In the genomic region with DNA sequence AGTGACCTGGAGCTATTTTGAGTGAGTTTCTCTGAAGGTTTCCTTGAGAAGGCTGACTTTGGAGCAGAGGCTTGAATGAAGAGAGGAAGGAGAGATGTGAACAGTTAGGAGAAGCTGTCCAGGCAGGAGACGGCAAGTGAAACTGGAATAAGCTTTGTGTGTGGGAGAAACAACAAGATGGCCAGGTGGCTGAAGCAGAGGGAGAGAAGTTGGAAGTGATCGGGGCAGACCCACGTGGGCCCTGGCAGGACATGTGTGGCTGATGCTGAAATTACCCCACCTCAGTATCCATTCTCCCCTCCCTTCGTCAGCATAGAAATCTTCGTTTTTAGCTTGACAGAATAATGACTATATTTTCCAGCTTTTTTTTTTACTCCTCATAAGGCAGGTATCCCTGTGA, we compare ENCODE assay signal across 22 cellular contexts.
DNase-seq lines count a peak whose midpoint lies in the region; ATAC-seq and TF ChIP-seq lines count a peak whose summit lies in the region.
"Had no signal": no experiment of that assay in that cellular context is flagged by ENCODE, and none has a peak within 500 bp of the region (broad histone marks: within the 10 kb centered on the region; RNA-seq: fewer than 3 reads in every experiment).

No MANE protein-coding gene starts in this region.

- intact Hi-C loops in IMR-90 (cut with micrococcal nuclease) = no loop called here
- intact Hi-C loops in naive thymus-derived CD4-positive, alpha-beta T cell (cut with micrococcal nuclease) = no loop called here

- DNase-seq in COLO668 (lab: John Stamatoyannopoulos, UW; ENCODE audit: unreplicated experiment) = peak; percentile 4
- no peak for DNase-seq in IMR-90
- DNase-seq in cerebellum (ENCODE audit: low spot score) = peak; percentile 32
- no peak for DNase-seq in naive thymus-derived CD4-positive, alpha-beta T cell
- DNase-seq in superior temporal gyrus (ENCODE audit: extremely low spot score) = no peak
- DNase-seq: AML-193; CD4-positive, alpha-beta T cell; CD8-positive, alpha-beta T cell; COR-L47; DMS 273 treated with DMSO at 0.1 percent for 48 hours; DMS153; DMS53; DMS79; DND-41; EL; GF-D8 had no signal

- no peak overlapping the region for H4K8ac ChIP-seq in IMR-90 (ENCODE audit: low read depth in 2 of 2, low read length in 2 of 2)

- H3K9ac ChIP-seq in IMR-90 (ENCODE audit: low read depth, low read length) = no peak overlapping the region
- H3K9ac ChIP-seq: BLaER1 treated with 17β-estradiol and CSF1 and Interleukin-3, amounts not matched to agents 10 nM and 100 nM had no signal

- H2BK120ac ChIP-seq in IMR-90 (ENCODE audit: low read depth, low read length) = no peak overlapping the region

- no peak overlapping the region for H3K14ac ChIP-seq in IMR-90 (replicated peaks; ENCODE audit: low read depth, low read length)

- peaks cover 0 to 5% (median 0%) of the 10 kb centered on the region in 5 donors for H3K36me3 Mint-ChIP-seq in naive thymus-derived CD4-positive, alpha-beta T cell
- H3K36me3 Mint-ChIP-seq: CD8-positive, alpha-beta T cell had no signal

- H3K9me3 ChIP-seq in IMR-90 (ENCODE audit: control insufficient read depth, insufficient read depth, low read length) = peaks cover 9% of the 10 kb centered on the region; the same call in 1 of the 2 replicates
- no peaks in the 10 kb centered on the region for H3K9me3 ChIP-seq in naive thymus-derived CD4-positive, alpha-beta T cell (ENCODE audit: control insufficient read depth in 2 of 3, low read length in 3 of 3)
- H3K9me3 ChIP-seq: A549 had no signal

- no peak overlapping the region for H3K56ac ChIP-seq in IMR-90 (ENCODE audit: extremely low read depth, insufficient read depth, low read length)

- H2AK5ac ChIP-seq in IMR-90 (ENCODE audit: low read depth, low read length) = no peak overlapping the region

- no peak overlapping the region for H4K91ac ChIP-seq in IMR-90 (ENCODE audit: insufficient read depth, low read depth, low read length)

- no peak overlapping the region for H2BK20ac ChIP-seq in IMR-90 (ENCODE audit: low read depth, low read length)

- H3K27me3 Mint-ChIP-seq in naive thymus-derived CD4-positive, alpha-beta T cell = peaks cover 27 to 47% (median 43%) of the 10 kb centered on the region in 5 donors

- CTCF ChIA-PET in IMR-90 (lab: Yijun Ruan, JAX) = no interaction called here
- CTCF ChIA-PET in naive thymus-derived CD4-positive, alpha-beta T cell (lab: Charles Lee) = no interaction called here

- H3K23ac ChIP-seq in IMR-90 (ENCODE audit: low read depth, low read length) = no peak overlapping the region

- no TSS peak for BruUV-seq in IMR-90 (replicated peaks; lab: Mats Ljungman, UMichigan)

- H3K4me2 ChIP-seq in IMR-90 (ENCODE audit: low read depth, low read length) = no peak overlapping the region
- H3K4me2 ChIP-seq: A549; BLaER1 treated with 17β-estradiol and CSF1 and Interleukin-3, amounts not matched to agents 10 nM and 100 nM had no signal

- H3K18ac ChIP-seq in IMR-90 (ENCODE audit: low read depth, low read length) = no peak overlapping the region

- no peaks in the 10 kb centered on the region for H4K20me1 ChIP-seq in IMR-90 (ENCODE audit: insufficient read depth, low read length)
- H4K20me1 ChIP-seq: BLaER1 treated with 17β-estradiol and CSF1 and Interleukin-3, amounts not matched to agents 10 nM and 100 nM had no signal

- WGBS in IMR-90 (ENCODE audit: extremely low coverage in 2 of 2, insufficient read length in 1 of 2), 2 experiments = no CpG with 5 or more reads among the region's 5 CpGs

- H2AK9ac ChIP-seq in IMR-90 (replicated peaks; ENCODE audit: low read depth, low read length, poor library complexity) = no peak overlapping the region

- H3K9me3 Mint-ChIP-seq in naive thymus-derived CD4-positive, alpha-beta T cell = peaks cover 0 to 15% (median 4%) of the 10 kb centered on the region in 11 donors
- H3K9me3 Mint-ChIP-seq: CD8-positive, alpha-beta T cell had no signal

- in situ Hi-C loops in IMR-90 (cut with MboI; ENCODE audit: low sequenced_read_pairs) = no loop called here

- TF ChIP-seq CTCF in IMR-90 (conservative IDR thresholded peaks at IDR 0.05; ENCODE audit: low read depth, low read length) = no peak

- H3K79me1 ChIP-seq in IMR-90 (ENCODE audit: low read depth in 1 of 2, low read length in 2 of 2) = no peaks in the 10 kb centered on the region

- TF ChIP-seq RAD21 in IMR-90 (IDR thresholded peaks at IDR 0.05; ENCODE audit: low read length) = no peak

- H4K5ac ChIP-seq in IMR-90 (ENCODE audit: low read depth, low read length) = no peak overlapping the region

- H3K4me3 ChIP-seq in IMR-90 (ENCODE audit: insufficient read depth, low read depth, low read length) = no peak overlapping the region
- H3K4me3 ChIP-seq in naive thymus-derived CD4-positive, alpha-beta T cell (ENCODE audit: low read length) = no peak overlapping the region
- H3K4me3 ChIP-seq: A549; BLaER1 treated with 17β-estradiol and CSF1 and Interleukin-3, amounts not matched to agents 10 nM and 100 nM had no signal

- no peak for TF ChIP-seq POLR2A in IMR-90 (IDR thresholded peaks at IDR 0.05; ENCODE audit: low read depth, low read length)

- peaks cover 10% of the 10 kb centered on the region; the same call in 1 of the 2 replicates for H3K27me3 ChIP-seq in IMR-90 (ENCODE audit: control insufficient read depth, insufficient read depth, low read length)
- no peaks in the 10 kb centered on the region for H3K27me3 ChIP-seq in naive thymus-derived CD4-positive, alpha-beta T cell (ENCODE audit: control insufficient read depth in 2 of 2, insufficient read depth in 2 of 2, low read length in 2 of 2)
- H3K27me3 ChIP-seq: BLaER1 treated with 17β-estradiol and CSF1 and Interleukin-3, amounts not matched to agents 10 nM and 100 nM had no signal

- H2BK15ac ChIP-seq in IMR-90 (ENCODE audit: low read depth, low read length) = no peak overlapping the region

- dilution Hi-C loops in IMR-90 (cut with HindIII; ENCODE audit: low sequenced_read_pairs, unreplicated experiment) = no loop called here

- ATAC-seq in IMR-90 (ENCODE audit: low read depth) (no peak), GM19328 (IDR thresholded peaks at IDR 0.05; ENCODE audit: unreplicated experiment) (no peak)
- no peak for ATAC-seq in naive thymus-derived CD4-positive, alpha-beta T cell
- ATAC-seq: A549; CD8-positive, alpha-beta T cell had no signal

- no peak overlapping the region for H2BK5ac ChIP-seq in IMR-90 (ENCODE audit: low read depth, low read length, poor library complexity, severe bottlenecking)

- H3K36me3 ChIP-seq in IMR-90 (ENCODE audit: control insufficient read depth, insufficient read depth, low read length) = no peaks in the 10 kb centered on the region
- no peaks in the 10 kb centered on the region for H3K36me3 ChIP-seq in naive thymus-derived CD4-positive, alpha-beta T cell (ENCODE audit: control insufficient read depth in 2 of 3, insufficient read depth in 3 of 3, low read length in 3 of 3)
- H3K36me3 ChIP-seq: BLaER1 treated with 17β-estradiol and CSF1 and Interleukin-3, amounts not matched to agents 10 nM and 100 nM had no signal

- H3K27ac Mint-ChIP-seq in naive thymus-derived CD4-positive, alpha-beta T cell = no peak overlapping the region
- H3K27ac Mint-ChIP-seq: B cell; CD4-positive, alpha-beta T cell; CD8-positive, alpha-beta T cell had no signal

- peak overlapping the region; percentile 61 for H2AFZ ChIP-seq in IMR-90 (replicated peaks; ENCODE audit: low read length, poor library complexity)

- H3K27ac ChIP-seq in IMR-90 (ENCODE audit: insufficient read depth, low read length) = no peak overlapping the region
- H3K27ac ChIP-seq in naive thymus-derived CD4-positive, alpha-beta T cell (ENCODE audit: low read depth, low read length) = no peak overlapping the region
- H3K27ac ChIP-seq: 22Rv1; A549; BLaER1 treated with 17β-estradiol and CSF1 and Interleukin-3, amounts not matched to agents 10 nM and 100 nM; C4-2B had no signal

- no peaks in the 10 kb centered on the region for H3K4me1 Mint-ChIP-seq in naive thymus-derived CD4-positive, alpha-beta T cell
- H3K4me1 Mint-ChIP-seq: B cell had no signal

- H3K4ac ChIP-seq in IMR-90 (ENCODE audit: low read depth, low read length) = no peak overlapping the region

- H3K9me1 ChIP-seq in IMR-90 (ENCODE audit: insufficient read depth, low read length) = no peaks in the 10 kb centered on the region

- no peaks in the 10 kb centered on the region for H3K4me1 ChIP-seq in IMR-90 (ENCODE audit: control insufficient read depth, insufficient read depth, low read length)
- no peaks in the 10 kb centered on the region for H3K4me1 ChIP-seq in naive thymus-derived CD4-positive, alpha-beta T cell (ENCODE audit: control insufficient read depth in 2 of 2, insufficient read depth in 2 of 2, low read length in 2 of 2)
- H3K4me1 ChIP-seq: A549; BLaER1 treated with 17β-estradiol and CSF1 and Interleukin-3, amounts not matched to agents 10 nM and 100 nM had no signal

- POLR2A ChIA-PET in IMR-90 (lab: Charles Lee; ENCODE audit: unreplicated experiment) = no interaction called here
- POLR2A ChIA-PET in naive thymus-derived CD4-positive, alpha-beta T cell (lab: Charles Lee) = no interaction called here

- H3K4me3 Mint-ChIP-seq in naive thymus-derived CD4-positive, alpha-beta T cell = no peak overlapping the region
- H3K4me3 Mint-ChIP-seq: B cell; CD4-positive, alpha-beta T cell; CD8-positive, alpha-beta T cell had no signal

TF ChIP-seq in IMR-90, 13 proteins besides CTCF, POLR2A, EP300 and RAD21:
- TF ChIP-seq ELK1 (IDR thresholded peaks at IDR 0.05; ENCODE audit: borderline replicate concordance, low read depth, low read length) = no peak
- TF ChIP-seq, protein P1, sequence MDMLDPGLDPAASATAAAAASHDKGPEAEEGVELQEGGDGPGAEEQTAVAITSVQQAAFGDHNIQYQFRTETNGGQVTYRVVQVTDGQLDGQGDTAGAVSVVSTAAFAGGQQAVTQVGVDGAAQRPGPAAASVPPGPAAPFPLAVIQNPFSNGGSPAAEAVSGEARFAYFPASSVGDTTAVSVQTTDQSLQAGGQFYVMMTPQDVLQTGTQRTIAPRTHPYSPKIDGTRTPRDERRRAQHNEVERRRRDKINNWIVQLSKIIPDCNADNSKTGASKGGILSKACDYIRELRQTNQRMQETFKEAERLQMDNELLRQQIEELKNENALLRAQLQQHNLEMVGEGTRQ (IDR thresholded peaks at IDR 0.05; ENCODE audit: low read depth, low read length) = no peak

Comparison
In these comparisons a context has a peak if more than half of its experiments do, and no peak if none do; other contexts are left out.
1. DNase-seq: peak in COLO668 (single experiment) and cerebellum (single experiment); none in IMR-90 (single experiment), naive thymus-derived CD4-positive, alpha-beta T cell (0 of 9) and superior temporal gyrus (single experiment).